Comparison of ENCODE assay signal across 1 cellular context in the genomic region with DNA sequence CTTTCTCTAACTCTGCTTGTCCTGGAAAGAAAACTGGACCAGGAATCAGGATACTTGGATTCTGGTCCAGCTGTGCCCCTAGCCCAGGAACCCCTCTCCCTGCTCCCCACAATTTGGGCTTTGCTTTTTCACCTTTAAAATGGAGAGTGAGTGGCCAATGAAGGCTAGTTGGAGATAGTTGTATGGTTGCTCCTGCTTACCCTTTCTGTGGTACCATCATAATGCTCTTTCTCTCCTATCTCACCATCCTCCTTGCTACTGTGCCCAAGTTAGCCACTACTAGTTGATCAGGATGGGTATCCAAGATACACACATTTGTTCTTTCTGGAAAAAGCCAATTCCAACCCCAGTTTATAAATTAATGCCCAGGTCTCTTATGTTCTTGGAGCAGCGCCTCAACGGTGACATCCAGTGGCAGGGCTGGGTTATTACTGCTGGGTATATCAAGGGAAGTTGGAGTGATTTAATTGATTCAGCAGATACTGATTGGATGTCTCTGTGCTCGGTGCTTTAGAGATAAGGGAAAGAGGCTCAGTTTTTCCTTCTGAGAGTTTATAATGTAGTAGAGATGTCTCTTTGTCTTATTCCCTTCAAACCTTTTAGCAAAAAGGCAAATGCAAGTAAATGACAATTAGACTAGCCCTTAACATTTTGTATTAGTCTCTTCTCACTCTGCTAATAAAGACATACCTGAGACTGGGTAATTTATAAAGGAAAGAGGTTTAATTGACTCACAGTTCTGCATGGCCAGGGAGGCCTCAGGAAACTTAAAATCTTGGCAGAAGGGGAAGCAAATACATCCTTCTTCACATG.
A peak's percentile ranks its signal among the peaks of the same experiment; 100 is the strongest.
TF ChIP-seq lines count a peak whose summit lies in the region.

No MANE protein-coding gene starts in this region.

TF ChIP-seq in IMR-90, 13 proteins besides CTCF, POLR2A, EP300 and RAD21:
- TF ChIP-seq CEBPB (IDR thresholded peaks at IDR 0.05; ENCODE audit: low read depth, low read length) (no peak), MAFK (IDR thresholded peaks at IDR 0.05; ENCODE audit: low read depth, low read length) (peak; percentile 5; the same call in 1 of the 2 replicates), MXI1 (IDR thresholded peaks at IDR 0.05; ENCODE audit: borderline replicate concordance, low read depth, low read length) (no peak), MAZ (IDR thresholded peaks at IDR 0.05; ENCODE audit: borderline replicate concordance, low read depth, low read length) (no peak), SMC3 (IDR thresholded peaks at IDR 0.05; ENCODE audit: low read depth, low read length) (peak; percentile 97), CHD1 (IDR thresholded peaks at IDR 0.05; ENCODE audit: low read depth, low read length) (no peak), BHLHE40 (IDR thresholded peaks at IDR 0.05; ENCODE audit: low read depth, low read length) (no peak), RCOR1 (IDR thresholded peaks at IDR 0.05; ENCODE audit: insufficient replicate concordance, low read length) (no peak), FOS (IDR thresholded peaks at IDR 0.05; ENCODE audit: low read depth, low read length) (no peak), NFE2L2 (IDR thresholded peaks at IDR 0.05; ENCODE audit: low read depth, low read length) (no peak)
- TF ChIP-seq, protein P1, sequence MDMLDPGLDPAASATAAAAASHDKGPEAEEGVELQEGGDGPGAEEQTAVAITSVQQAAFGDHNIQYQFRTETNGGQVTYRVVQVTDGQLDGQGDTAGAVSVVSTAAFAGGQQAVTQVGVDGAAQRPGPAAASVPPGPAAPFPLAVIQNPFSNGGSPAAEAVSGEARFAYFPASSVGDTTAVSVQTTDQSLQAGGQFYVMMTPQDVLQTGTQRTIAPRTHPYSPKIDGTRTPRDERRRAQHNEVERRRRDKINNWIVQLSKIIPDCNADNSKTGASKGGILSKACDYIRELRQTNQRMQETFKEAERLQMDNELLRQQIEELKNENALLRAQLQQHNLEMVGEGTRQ (IDR thresholded peaks at IDR 0.05; ENCODE audit: low read depth, low read length) = no peak
- TF ChIP-seq, protein P2, sequence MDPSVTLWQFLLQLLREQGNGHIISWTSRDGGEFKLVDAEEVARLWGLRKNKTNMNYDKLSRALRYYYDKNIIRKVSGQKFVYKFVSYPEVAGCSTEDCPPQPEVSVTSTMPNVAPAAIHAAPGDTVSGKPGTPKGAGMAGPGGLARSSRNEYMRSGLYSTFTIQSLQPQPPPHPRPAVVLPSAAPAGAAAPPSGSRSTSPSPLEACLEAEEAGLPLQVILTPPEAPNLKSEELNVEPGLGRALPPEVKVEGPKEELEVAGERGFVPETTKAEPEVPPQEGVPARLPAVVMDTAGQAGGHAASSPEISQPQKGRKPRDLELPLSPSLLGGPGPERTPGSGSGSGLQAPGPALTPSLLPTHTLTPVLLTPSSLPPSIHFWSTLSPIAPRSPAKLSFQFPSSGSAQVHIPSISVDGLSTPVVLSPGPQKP (IDR thresholded peaks at IDR 0.05; ENCODE audit: borderline replicate concordance, low read depth, low read length) = no peak
